Comparison of ENCODE assay signal across 1 cellular context in the genomic region with DNA sequence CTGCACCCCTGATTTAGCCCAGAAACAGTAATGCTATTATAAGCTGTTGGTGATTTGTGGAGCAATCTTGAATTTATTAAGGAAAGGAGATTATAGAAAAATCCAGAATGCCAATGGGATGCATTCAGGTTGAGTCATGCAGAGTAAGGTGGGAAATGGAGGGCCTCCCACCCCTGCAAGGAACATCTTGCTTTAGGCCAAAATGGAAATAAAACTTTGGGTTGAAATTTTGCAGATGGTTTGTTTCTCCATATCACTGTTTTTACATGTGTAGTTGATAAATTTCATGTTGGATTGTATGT.
TF ChIP-seq lines count a peak whose summit lies in the region.

No MANE protein-coding gene starts in this region.

TF ChIP-seq in GM23338, 12 proteins besides CTCF, POLR2A, EP300 and RAD21 (continued from another document):
- TF ChIP-seq, protein P1, sequence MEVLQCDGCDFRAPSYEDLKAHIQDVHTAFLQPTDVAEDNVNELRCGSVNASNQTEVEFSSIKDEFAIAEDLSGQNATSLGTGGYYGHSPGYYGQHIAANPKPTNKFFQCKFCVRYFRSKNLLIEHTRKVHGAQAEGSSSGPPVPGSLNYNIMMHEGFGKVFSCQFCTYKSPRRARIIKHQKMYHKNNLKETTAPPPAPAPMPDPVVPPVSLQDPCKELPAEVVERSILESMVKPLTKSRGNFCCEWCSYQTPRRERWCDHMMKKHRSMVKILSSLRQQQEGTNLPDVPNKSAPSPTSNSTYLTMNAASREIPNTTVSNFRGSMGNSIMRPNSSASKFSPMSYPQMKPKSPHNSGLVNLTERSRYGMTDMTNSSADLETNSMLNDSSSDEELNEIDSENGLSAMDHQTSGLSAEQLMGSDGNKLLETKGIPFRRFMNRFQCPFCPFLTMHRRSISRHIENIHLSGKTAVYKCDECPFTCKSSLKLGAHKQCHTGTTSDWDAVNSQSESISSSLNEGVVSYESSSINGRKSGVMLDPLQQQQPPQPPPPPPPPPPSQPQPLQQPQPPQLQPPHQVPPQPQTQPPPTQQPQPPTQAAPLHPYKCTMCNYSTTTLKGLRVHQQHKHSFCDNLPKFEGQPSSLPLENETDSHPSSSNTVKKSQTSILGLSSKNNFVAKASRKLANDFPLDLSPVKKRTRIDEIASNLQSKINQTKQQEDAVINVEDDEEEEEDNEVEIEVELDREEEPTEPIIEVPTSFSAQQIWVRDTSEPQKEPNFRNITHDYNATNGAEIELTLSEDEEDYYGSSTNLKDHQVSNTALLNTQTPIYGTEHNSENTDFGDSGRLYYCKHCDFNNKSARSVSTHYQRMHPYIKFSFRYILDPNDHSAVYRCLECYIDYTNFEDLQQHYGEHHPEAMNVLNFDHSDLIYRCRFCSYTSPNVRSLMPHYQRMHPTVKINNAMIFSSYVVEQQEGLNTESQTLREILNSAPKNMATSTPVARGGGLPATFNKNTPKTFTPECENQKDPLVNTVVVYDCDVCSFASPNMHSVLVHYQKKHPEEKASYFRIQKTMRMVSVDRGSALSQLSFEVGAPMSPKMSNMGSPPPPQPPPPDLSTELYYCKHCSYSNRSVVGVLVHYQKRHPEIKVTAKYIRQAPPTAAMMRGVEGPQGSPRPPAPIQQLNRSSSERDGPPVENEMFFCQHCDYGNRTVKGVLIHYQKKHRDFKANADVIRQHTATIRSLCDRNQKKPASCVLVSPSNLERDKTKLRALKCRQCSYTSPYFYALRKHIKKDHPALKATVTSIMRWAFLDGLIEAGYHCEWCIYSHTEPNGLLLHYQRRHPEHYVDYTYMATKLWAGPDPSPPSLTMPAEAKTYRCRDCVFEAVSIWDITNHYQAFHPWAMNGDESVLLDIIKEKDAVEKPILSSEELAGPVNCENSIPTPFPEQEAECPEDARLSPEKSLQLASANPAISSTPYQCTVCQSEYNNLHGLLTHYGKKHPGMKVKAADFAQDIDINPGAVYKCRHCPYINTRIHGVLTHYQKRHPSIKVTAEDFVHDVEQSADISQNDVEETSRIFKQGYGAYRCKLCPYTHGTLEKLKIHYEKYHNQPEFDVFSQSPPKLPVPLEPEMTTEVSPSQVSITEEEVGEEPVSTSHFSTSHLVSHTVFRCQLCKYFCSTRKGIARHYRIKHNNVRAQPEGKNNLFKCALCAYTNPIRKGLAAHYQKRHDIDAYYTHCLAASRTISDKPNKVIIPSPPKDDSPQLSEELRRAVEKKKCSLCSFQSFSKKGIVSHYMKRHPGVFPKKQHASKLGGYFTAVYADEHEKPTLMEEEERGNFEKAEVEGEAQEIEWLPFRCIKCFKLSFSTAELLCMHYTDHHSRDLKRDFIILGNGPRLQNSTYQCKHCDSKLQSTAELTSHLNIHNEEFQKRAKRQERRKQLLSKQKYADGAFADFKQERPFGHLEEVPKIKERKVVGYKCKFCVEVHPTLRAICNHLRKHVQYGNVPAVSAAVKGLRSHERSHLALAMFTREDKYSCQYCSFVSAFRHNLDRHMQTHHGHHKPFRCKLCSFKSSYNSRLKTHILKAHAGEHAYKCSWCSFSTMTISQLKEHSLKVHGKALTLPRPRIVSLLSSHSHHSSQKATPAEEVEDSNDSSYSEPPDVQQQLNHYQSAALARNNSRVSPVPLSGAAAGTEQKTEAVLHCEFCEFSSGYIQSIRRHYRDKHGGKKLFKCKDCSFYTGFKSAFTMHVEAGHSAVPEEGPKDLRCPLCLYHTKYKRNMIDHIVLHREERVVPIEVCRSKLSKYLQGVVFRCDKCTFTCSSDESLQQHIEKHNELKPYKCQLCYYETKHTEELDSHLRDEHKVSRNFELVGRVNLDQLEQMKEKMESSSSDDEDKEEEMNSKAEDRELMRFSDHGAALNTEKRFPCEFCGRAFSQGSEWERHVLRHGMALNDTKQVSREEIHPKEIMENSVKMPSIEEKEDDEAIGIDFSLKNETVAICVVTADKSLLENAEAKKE (CRISPR knock-in tag; IDR thresholded peaks at IDR 0.05): no peak
- TF ChIP-seq, protein P2, sequence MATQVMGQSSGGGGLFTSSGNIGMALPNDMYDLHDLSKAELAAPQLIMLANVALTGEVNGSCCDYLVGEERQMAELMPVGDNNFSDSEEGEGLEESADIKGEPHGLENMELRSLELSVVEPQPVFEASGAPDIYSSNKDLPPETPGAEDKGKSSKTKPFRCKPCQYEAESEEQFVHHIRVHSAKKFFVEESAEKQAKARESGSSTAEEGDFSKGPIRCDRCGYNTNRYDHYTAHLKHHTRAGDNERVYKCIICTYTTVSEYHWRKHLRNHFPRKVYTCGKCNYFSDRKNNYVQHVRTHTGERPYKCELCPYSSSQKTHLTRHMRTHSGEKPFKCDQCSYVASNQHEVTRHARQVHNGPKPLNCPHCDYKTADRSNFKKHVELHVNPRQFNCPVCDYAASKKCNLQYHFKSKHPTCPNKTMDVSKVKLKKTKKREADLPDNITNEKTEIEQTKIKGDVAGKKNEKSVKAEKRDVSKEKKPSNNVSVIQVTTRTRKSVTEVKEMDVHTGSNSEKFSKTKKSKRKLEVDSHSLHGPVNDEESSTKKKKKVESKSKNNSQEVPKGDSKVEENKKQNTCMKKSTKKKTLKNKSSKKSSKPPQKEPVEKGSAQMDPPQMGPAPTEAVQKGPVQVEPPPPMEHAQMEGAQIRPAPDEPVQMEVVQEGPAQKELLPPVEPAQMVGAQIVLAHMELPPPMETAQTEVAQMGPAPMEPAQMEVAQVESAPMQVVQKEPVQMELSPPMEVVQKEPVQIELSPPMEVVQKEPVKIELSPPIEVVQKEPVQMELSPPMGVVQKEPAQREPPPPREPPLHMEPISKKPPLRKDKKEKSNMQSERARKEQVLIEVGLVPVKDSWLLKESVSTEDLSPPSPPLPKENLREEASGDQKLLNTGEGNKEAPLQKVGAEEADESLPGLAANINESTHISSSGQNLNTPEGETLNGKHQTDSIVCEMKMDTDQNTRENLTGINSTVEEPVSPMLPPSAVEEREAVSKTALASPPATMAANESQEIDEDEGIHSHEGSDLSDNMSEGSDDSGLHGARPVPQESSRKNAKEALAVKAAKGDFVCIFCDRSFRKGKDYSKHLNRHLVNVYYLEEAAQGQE (IDR thresholded peaks at IDR 0.05; ENCODE audit: unreplicated experiment): no peak
- TF ChIP-seq JUNB (IDR thresholded peaks at IDR 0.05; ENCODE audit: unreplicated experiment) (no peak), POLR2AphosphoS5 (IDR thresholded peaks at IDR 0.05; ENCODE audit: low read depth) (no peak), EZH2 (IDR thresholded peaks at IDR 0.05; ENCODE audit: low read depth, unreplicated experiment) (no peak), NANOG (IDR thresholded peaks at IDR 0.05; ENCODE audit: borderline replicate concordance) (no peak), CREB1 (CRISPR knock-in tag; IDR thresholded peaks at IDR 0.05; ENCODE audit: low read depth) (no peak), ZNF331 (CRISPR knock-in tag; IDR thresholded peaks at IDR 0.05; ENCODE audit: low read depth) (no peak)
